ENCODE assay signal across 9 cellular contexts in genomic region chr2:100320547-100321180, GRCh38. TPM values are rescaled to one million over a fixed set of nuclear protein-coding genes. Genes with fewer than 3 reads are reported as not detected.
A peak's percentile ranks its signal among the peaks of the same experiment; 100 is the strongest.
DNase-seq lines count a peak whose midpoint lies in the region; ATAC-seq and TF ChIP-seq lines count a peak whose summit lies in the region.
"Had no signal": no experiment of that assay in that cellular context is flagged by ENCODE, and none has a peak within 500 bp of the region (broad histone marks: within the 10 kb centered on the region; RNA-seq: fewer than 3 reads in every experiment).

No MANE protein-coding gene starts in this region.

- H3K27me3 ChIP-seq in muscle layer of duodenum (ENCODE audit: low read depth, low read length) = peaks cover 5% of the 10 kb centered on the region

- H3K4me1 Mint-ChIP-seq in stimulated activated naive CD8-positive, alpha-beta T cell treated with anti-CD3 and anti-CD28 coated beads, Interleukin-15, Interleukin-2, amounts not matched to agents 100 ng/mL and 50 ng/mL, for 24 hours (ENCODE audit: low read depth) = no peaks in the 10 kb centered on the region
- H3K4me1 Mint-ChIP-seq in stimulated activated naive CD8-positive, alpha-beta T cell treated with anti-CD3 and anti-CD28 coated beads, Interleukin-15, amount 100 ng/mL, for 72 hours = no peaks in the 10 kb centered on the region
- H3K4me1 Mint-ChIP-seq in chondrocyte (ENCODE audit: low read depth) = peaks cover 10% of the 10 kb centered on the region

- no peak for DNase-seq in stimulated activated naive CD8-positive, alpha-beta T cell treated with anti-CD3 and anti-CD28 coated beads, Interleukin-15, amount 100 ng/mL, for 72 hours
- DNase-seq in chondrocyte (ENCODE audit: low spot score) (no peak), AG08396 (ENCODE audit: low spot score) (no peak), NCI-H1048 (lab: John Stamatoyannopoulos, UW) (no peak)

- H3K27ac Mint-ChIP-seq in stimulated activated naive CD8-positive, alpha-beta T cell treated with anti-CD3 and anti-CD28 coated beads, Interleukin-15, Interleukin-2, amounts not matched to agents 100 ng/mL and 50 ng/mL, for 24 hours = no peak overlapping the region
- no peak overlapping the region for H3K27ac Mint-ChIP-seq in stimulated activated naive CD8-positive, alpha-beta T cell treated with anti-CD3 and anti-CD28 coated beads, Interleukin-15, amount 100 ng/mL, for 72 hours
- H3K27ac Mint-ChIP-seq in chondrocyte (ENCODE audit: unreplicated experiment) = no peak overlapping the region

- H3K27me3 Mint-ChIP-seq in stimulated activated naive CD8-positive, alpha-beta T cell treated with anti-CD3 and anti-CD28 coated beads, Interleukin-15, Interleukin-2, amounts not matched to agents 100 ng/mL and 50 ng/mL, for 24 hours = peaks cover 71% of the 10 kb centered on the region
- H3K27me3 Mint-ChIP-seq in stimulated activated naive CD8-positive, alpha-beta T cell treated with anti-CD3 and anti-CD28 coated beads, Interleukin-15, amount 100 ng/mL, for 72 hours = peaks cover 78% of the 10 kb centered on the region
- peaks cover 51% of the 10 kb centered on the region for H3K27me3 Mint-ChIP-seq in chondrocyte (ENCODE audit: low read depth)

- H3K36me3 Mint-ChIP-seq in stimulated activated naive CD8-positive, alpha-beta T cell treated with anti-CD3 and anti-CD28 coated beads, Interleukin-15, Interleukin-2, amounts not matched to agents 100 ng/mL and 50 ng/mL, for 24 hours (ENCODE audit: low read depth) = peaks cover 6% of the 10 kb centered on the region
- H3K36me3 Mint-ChIP-seq in chondrocyte (ENCODE audit: low read depth) = peaks cover 14% of the 10 kb centered on the region

- no peaks in the 10 kb centered on the region for H3K9me3 ChIP-seq in muscle layer of duodenum (ENCODE audit: control insufficient read depth in 1 of 2, low read length in 2 of 2)

- H3K27ac ChIP-seq in muscle layer of duodenum (ENCODE audit: low read length) = no peak overlapping the region

- H3K4me3 ChIP-seq in muscle layer of duodenum (ENCODE audit: low read depth in 1 of 2, low read length in 2 of 2) = peak overlapping the region; percentile 49 to 80
- H3K4me3 ChIP-seq: mucosa of descending colon had no signal

- H3K4me1 ChIP-seq in muscle layer of duodenum (ENCODE audit: control insufficient read depth in 1 of 2, insufficient read depth in 2 of 2, low read length in 2 of 2) = peaks cover 0 to 4% of the 10 kb centered on the region in 2 donors

- no peak for ATAC-seq in stimulated activated naive CD8-positive, alpha-beta T cell treated with anti-CD3 and anti-CD28 coated beads, Interleukin-15, amount 100 ng/mL, for 72 hours
- no peak for ATAC-seq in HG02678 (IDR thresholded peaks at IDR 0.05; ENCODE audit: unreplicated experiment)
- no peak for ATAC-seq in HG03432 (IDR thresholded peaks at IDR 0.05; ENCODE audit: unreplicated experiment)

- H3K4me3 Mint-ChIP-seq in stimulated activated naive CD8-positive, alpha-beta T cell treated with anti-CD3 and anti-CD28 coated beads, Interleukin-15, Interleukin-2, amounts not matched to agents 100 ng/mL and 50 ng/mL, for 24 hours = peak overlapping the region; percentile 15
- H3K4me3 Mint-ChIP-seq in stimulated activated naive CD8-positive, alpha-beta T cell treated with anti-CD3 and anti-CD28 coated beads, Interleukin-15, amount 100 ng/mL, for 72 hours = no peak overlapping the region
- peak overlapping the region; percentile 57 for H3K4me3 Mint-ChIP-seq in chondrocyte (ENCODE audit: unreplicated experiment)

- TF ChIP-seq CTCF in chondrocyte (IDR thresholded peaks at IDR 0.05) = no peak

- no peaks in the 10 kb centered on the region for H3K36me3 ChIP-seq in muscle layer of duodenum (ENCODE audit: control insufficient read depth in 1 of 2, insufficient read depth in 2 of 2, low read length in 2 of 2)

- peaks cover 16% of the 10 kb centered on the region for H3K9me3 Mint-ChIP-seq in stimulated activated naive CD8-positive, alpha-beta T cell treated with anti-CD3 and anti-CD28 coated beads, Interleukin-15, Interleukin-2, amounts not matched to agents 100 ng/mL and 50 ng/mL, for 24 hours
- H3K9me3 Mint-ChIP-seq in stimulated activated naive CD8-positive, alpha-beta T cell treated with anti-CD3 and anti-CD28 coated beads, Interleukin-15, amount 100 ng/mL, for 72 hours = peaks cover 17 to 18% of the 10 kb centered on the region in 2 donors
- peaks cover 23% of the 10 kb centered on the region for H3K9me3 Mint-ChIP-seq in chondrocyte (ENCODE audit: low read depth)

RNA-seq across cellular contexts. Expression of gene LONRF2, which starts 1.6 kb away (rescaled TPM):
- 1.7 to 1.8 TPM (median 1.7 TPM) in 3 replicates for total RNA-seq in chondrocyte

Comparison
In these comparisons a context has a peak if more than half of its experiments do, and no peak if none do; other contexts are left out.
1. H3K4me3 Mint-ChIP-seq: peak in stimulated activated naive CD8-positive, alpha-beta T cell treated with anti-CD3 and anti-CD28 coated beads, Interleukin-15, Interleukin-2, amounts not matched to agents 100 ng/mL and 50 ng/mL, for 24 hours (single experiment) and chondrocyte (single experiment); none in stimulated activated naive CD8-positive, alpha-beta T cell treated with anti-CD3 and anti-CD28 coated beads, Interleukin-15, amount 100 ng/mL, for 72 hours (0 of 2).